1 cellular context compared by ENCODE assay signal in the genomic region with DNA sequence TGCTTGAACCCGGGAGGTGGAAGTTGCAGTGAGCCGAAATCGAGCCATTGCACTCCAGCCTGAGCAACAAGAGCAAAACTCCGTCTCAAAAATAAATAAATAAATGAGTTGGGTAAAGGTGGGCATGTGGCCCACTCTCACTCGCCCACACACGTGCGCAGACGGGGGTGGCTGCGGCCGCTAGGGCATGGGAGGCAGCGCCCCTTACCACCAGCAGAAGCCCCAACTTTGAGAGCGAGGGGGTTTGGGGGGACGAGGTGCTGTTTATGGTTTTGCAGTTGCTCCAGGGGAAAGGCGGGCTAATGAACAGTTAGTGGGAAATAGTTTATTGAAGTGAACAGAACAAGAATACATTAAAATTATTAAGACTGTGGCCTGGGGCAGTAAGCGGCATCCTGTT.
TF ChIP-seq lines count a peak whose summit lies in the region.

No MANE protein-coding gene starts in this region.

TF ChIP-seq in GM23338, 12 proteins besides CTCF, POLR2A, EP300 and RAD21 (continued from another document):
- TF ChIP-seq, protein P1, sequence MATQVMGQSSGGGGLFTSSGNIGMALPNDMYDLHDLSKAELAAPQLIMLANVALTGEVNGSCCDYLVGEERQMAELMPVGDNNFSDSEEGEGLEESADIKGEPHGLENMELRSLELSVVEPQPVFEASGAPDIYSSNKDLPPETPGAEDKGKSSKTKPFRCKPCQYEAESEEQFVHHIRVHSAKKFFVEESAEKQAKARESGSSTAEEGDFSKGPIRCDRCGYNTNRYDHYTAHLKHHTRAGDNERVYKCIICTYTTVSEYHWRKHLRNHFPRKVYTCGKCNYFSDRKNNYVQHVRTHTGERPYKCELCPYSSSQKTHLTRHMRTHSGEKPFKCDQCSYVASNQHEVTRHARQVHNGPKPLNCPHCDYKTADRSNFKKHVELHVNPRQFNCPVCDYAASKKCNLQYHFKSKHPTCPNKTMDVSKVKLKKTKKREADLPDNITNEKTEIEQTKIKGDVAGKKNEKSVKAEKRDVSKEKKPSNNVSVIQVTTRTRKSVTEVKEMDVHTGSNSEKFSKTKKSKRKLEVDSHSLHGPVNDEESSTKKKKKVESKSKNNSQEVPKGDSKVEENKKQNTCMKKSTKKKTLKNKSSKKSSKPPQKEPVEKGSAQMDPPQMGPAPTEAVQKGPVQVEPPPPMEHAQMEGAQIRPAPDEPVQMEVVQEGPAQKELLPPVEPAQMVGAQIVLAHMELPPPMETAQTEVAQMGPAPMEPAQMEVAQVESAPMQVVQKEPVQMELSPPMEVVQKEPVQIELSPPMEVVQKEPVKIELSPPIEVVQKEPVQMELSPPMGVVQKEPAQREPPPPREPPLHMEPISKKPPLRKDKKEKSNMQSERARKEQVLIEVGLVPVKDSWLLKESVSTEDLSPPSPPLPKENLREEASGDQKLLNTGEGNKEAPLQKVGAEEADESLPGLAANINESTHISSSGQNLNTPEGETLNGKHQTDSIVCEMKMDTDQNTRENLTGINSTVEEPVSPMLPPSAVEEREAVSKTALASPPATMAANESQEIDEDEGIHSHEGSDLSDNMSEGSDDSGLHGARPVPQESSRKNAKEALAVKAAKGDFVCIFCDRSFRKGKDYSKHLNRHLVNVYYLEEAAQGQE (IDR thresholded peaks at IDR 0.05; ENCODE audit: unreplicated experiment), result no peak
- TF ChIP-seq ZNF331 (CRISPR knock-in tag; IDR thresholded peaks at IDR 0.05; ENCODE audit: low read depth), result no peak
- TF ChIP-seq EZH2 (IDR thresholded peaks at IDR 0.05; ENCODE audit: low read depth, unreplicated experiment), result no peak
- no peak for TF ChIP-seq NANOG (IDR thresholded peaks at IDR 0.05; ENCODE audit: borderline replicate concordance)
- no peak for TF ChIP-seq CREB1 (CRISPR knock-in tag; IDR thresholded peaks at IDR 0.05; ENCODE audit: low read depth)
- no peak for TF ChIP-seq EZH2phosphoT487 (IDR thresholded peaks at IDR 0.05; ENCODE audit: unreplicated experiment)
- no peak for TF ChIP-seq JUNB (IDR thresholded peaks at IDR 0.05; ENCODE audit: unreplicated experiment)
